In the genomic region with DNA sequence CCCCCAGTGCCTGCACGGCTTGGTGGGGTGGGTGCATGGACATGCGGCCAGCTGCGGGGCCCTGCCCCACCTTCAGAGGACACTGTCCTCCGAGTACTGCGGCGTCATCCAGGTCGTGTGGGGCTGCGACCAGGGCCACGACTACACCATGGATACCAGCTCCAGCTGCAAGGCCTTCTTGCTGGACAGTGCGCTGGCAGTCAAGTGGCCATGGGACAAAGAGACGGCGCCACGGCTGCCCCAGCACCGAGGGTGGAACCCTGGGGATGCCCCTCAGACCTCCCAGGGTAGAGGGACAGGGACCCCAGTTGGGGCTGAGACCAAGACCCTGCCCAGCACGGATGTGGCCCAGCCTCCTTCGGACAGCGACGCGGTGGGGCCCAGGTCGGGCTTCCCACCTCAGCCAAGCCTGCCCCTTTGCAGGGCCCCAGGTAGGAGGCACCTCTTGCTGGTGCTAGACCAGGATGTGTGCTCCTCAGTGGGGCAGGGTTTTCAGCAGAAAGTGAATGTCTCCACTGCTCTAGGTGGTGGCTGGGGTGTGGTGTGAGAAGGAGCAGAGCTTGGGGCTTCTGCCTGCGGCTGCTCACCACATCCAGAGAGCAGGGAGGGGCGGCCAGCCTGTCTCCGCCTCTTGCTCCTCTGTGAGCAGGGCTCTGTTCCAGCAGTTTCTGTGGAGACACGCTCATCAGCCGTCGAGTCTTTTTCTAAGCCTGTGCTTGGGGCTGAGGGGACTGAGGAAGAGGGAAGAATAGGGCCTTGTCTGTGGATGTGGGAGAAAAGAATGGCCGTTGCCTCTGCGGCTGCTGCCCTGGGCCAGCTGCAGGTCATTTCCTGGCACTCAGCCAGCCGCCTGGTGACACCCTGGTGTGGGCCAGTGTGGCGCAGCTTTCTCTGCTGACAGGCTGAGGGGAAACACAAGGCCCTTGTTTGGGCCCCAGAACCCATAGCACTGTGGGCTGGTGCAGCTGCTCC, we compare ENCODE assay signal across 8 cellular contexts. TPM values are rescaled to one million over a fixed set of nuclear protein-coding genes. Genes with fewer than 3 reads are reported as not detected.
DNase-seq lines count a peak whose midpoint lies in the region; ATAC-seq and TF ChIP-seq lines count a peak whose summit lies in the region.

No MANE protein-coding gene starts in this region.

- H3K27ac Mint-ChIP-seq in endodermal cell, result no peak overlapping the region

- peaks cover 27% of the 10 kb centered on the region for H3K27me3 Mint-ChIP-seq in endodermal cell (ENCODE audit: insufficient read depth)

- 95% methylated on average over 13 to 30 of the region's 30 CpGs for WGBS in endodermal cell (ENCODE audit: insufficient coverage in 1 of 2, insufficient read length in 1 of 2), 2 experiments

- H3K9ac ChIP-seq in endodermal cell (ENCODE audit: extremely low read depth, low read length, poor library complexity, severe bottlenecking), result no peak overlapping the region

- no peaks in the 10 kb centered on the region for H3K9me3 Mint-ChIP-seq in endodermal cell

- DNase-seq in HFF-Myc (ENCODE audit: extremely low read depth, low read depth), result no peak
- DNase-seq in activated CD8-positive, alpha-beta memory T cell treated with anti-CD3 and anti-CD28 coated beads, Interleukin-2, amount 50 U/mL, for 24 hours (ENCODE audit: extremely low read depth), result peak; percentile 54
- DNase-seq in endodermal cell, result no peak
- DNase-seq in pons (ENCODE audit: low spot score), result peak; percentile 99
- DNase-seq in NCI-H510A (lab: John Stamatoyannopoulos, UW), result no peak
- DNase-seq in NCI-H1694 (lab: John Stamatoyannopoulos, UW), result no peak
- DNase-seq in SKM-1 (lab: John Stamatoyannopoulos, UW; ENCODE audit: unreplicated experiment), result no peak

- H3K27ac ChIP-seq in endodermal cell (ENCODE audit: low read depth, low read length), result no peak overlapping the region

- no peak for TF ChIP-seq CTCF in HFF-Myc (IDR thresholded peaks at IDR 0.05; ENCODE audit: low read depth, low read length, missing control alignments)
- no peak for TF ChIP-seq CTCF in endodermal cell (conservative IDR thresholded peaks at IDR 0.05)

- H3K36me3 Mint-ChIP-seq in endodermal cell (ENCODE audit: low read depth), result peaks cover 24% of the 10 kb centered on the region

- peaks cover 5% of the 10 kb centered on the region for H3K4me1 ChIP-seq in endodermal cell (ENCODE audit: control insufficient read depth, insufficient read depth, low read length)

- no peaks in the 10 kb centered on the region for H3K9me3 ChIP-seq in endodermal cell (ENCODE audit: control insufficient read depth, low read length)

- peak overlapping the region; percentile 65 for H3K4me3 Mint-ChIP-seq in endodermal cell

- H3K36me3 ChIP-seq in endodermal cell (ENCODE audit: control insufficient read depth, insufficient read depth, low read length), result peaks cover 37% of the 10 kb centered on the region

- H3K27me3 ChIP-seq in endodermal cell (ENCODE audit: control insufficient read depth, insufficient read depth, low read length, poor library complexity, severe bottlenecking), result no peaks in the 10 kb centered on the region

- H3K4me3 ChIP-seq in HFF-Myc (replicated peaks; ENCODE audit: low read depth, low read length) (peak overlapping the region; percentile 72), endodermal cell (ENCODE audit: low read length) (peak overlapping the region; percentile 87)

- no peak for ATAC-seq in HG02938 (IDR thresholded peaks at IDR 0.05; ENCODE audit: unreplicated experiment)

- H3K4me1 Mint-ChIP-seq in endodermal cell, result peaks cover 12% of the 10 kb centered on the region

RNA-seq across cellular contexts. Expression of a gene that starts 2.2 kb away (rescaled TPM):
- total RNA-seq in endodermal cell, result 10 to 100 TPM; 28.2 to 32.6 TPM
- 22.9 TPM for polyA plus RNA-seq in endodermal cell (2013, experiment 1 of 2)
- 15.8 TPM for polyA plus RNA-seq in endodermal cell (2013, experiment 2 of 2)

RNA-seq across cellular contexts. Expression of a gene that starts 2.9 kb away (rescaled TPM):
- 10 to 100 TPM in 1 of 2 donors, 1 to 10 TPM in 1; 7.4 to 10.0 TPM for total RNA-seq in endodermal cell
- polyA plus RNA-seq in endodermal cell (2013, experiment 1 of 2), result 12.8 TPM
- 10.7 TPM for polyA plus RNA-seq in endodermal cell (2013, experiment 2 of 2)

RNA-seq across cellular contexts. Expression of a gene that starts 22.1 kb away (rescaled TPM):
- total RNA-seq in endodermal cell, result 10 to 100 TPM; 22.9 to 28.8 TPM
- polyA plus RNA-seq in endodermal cell (2013, experiment 1 of 2), result 8.1 TPM
- 8.7 TPM for polyA plus RNA-seq in endodermal cell (2013, experiment 2 of 2)

RNA-seq across cellular contexts. Expression of a gene that starts 37.1 kb away (rescaled TPM):
- 100 to 1,000 TPM; 108 to 123 TPM for total RNA-seq in endodermal cell
- 95.5 TPM for polyA plus RNA-seq in endodermal cell (2013, experiment 1 of 2)
- 113 TPM for polyA plus RNA-seq in endodermal cell (2013, experiment 2 of 2)

Comparison
In these comparisons a context has a peak if more than half of its experiments do, and no peak if none do; other contexts are left out.
1. DNase-seq: peak in activated CD8-positive, alpha-beta memory T cell treated with anti-CD3 and anti-CD28 coated beads, Interleukin-2, amount 50 U/mL, for 24 hours (single experiment) and pons (single experiment); none in HFF-Myc (single experiment), endodermal cell (single experiment), NCI-H510A (single experiment), NCI-H1694 (single experiment) and SKM-1 (single experiment).